Comparison of ENCODE assay signal across 12 cellular contexts in genomic region chr1:158008630-158009029, GRCh38. TPM values are rescaled to one million over a fixed set of nuclear protein-coding genes. Genes with fewer than 3 reads are reported as not detected.
A peak's percentile ranks its signal among the peaks of the same experiment; 100 is the strongest.
DNase-seq lines count a peak whose midpoint lies in the region; ATAC-seq and TF ChIP-seq lines count a peak whose summit lies in the region.
"Had no signal": no experiment of that assay in that cellular context is flagged by ENCODE, and none has a peak within 500 bp of the region (broad histone marks: within the 10 kb centered on the region; RNA-seq: fewer than 3 reads in every experiment).

No MANE protein-coding gene starts in this region.

- CTCF ChIA-PET in mammary epithelial cell (lab: Charles Lee; ENCODE audit: low non-redundant PET), result no interaction called here

- H3K9ac ChIP-seq in mammary epithelial cell (ENCODE audit: insufficient read depth, low read length) (no peak overlapping the region), smooth muscle cell (ENCODE audit: low read depth) (no peak overlapping the region)

- in situ Hi-C loops in mammary epithelial cell (cut with MboI; ENCODE audit: low sequenced_read_pairs in 2 of 2) (no loop called here), ACHN (cut with HindIII; ENCODE audit: low pct_ligation_motif_present, low pct_unique_long_range_greater_than_20kb, low sequenced_read_pairs) (no loop called here)

- H3K36me3 Mint-ChIP-seq in activated T-cell treated with anti-CD3 and anti-CD28 coated beads, Interleukin-2, amount 50 U/mL, for 72 hours (ENCODE audit: insufficient read depth in 2 of 2), result no peaks in the 10 kb centered on the region
- H3K36me3 Mint-ChIP-seq: CD8-positive, alpha-beta memory T cell had no signal

- H3K4me1 ChIP-seq in mammary epithelial cell (ENCODE audit: insufficient read depth, low read length) (peaks cover 86% of the 10 kb centered on the region), lower lobe of right lung (peaks cover 76% of the 10 kb centered on the region), smooth muscle cell (ENCODE audit: low read depth) (peaks cover 81% of the 10 kb centered on the region)

- no peak overlapping the region for H2AFZ ChIP-seq in mammary epithelial cell (ENCODE audit: low read depth, low read length)
- no peak overlapping the region for H2AFZ ChIP-seq in smooth muscle cell (ENCODE audit: low read depth)

- H3K9me3 Mint-ChIP-seq in activated T-cell treated with anti-CD3 and anti-CD28 coated beads, Interleukin-2, amount 50 U/mL, for 72 hours, result no peaks in the 10 kb centered on the region
- H3K9me3 Mint-ChIP-seq: CD8-positive, alpha-beta memory T cell had no signal

- no peaks in the 10 kb centered on the region for H3K4me1 Mint-ChIP-seq in activated T-cell treated with anti-CD3 and anti-CD28 coated beads, Interleukin-2, amount 50 U/mL, for 72 hours (ENCODE audit: low read depth)
- H3K4me1 Mint-ChIP-seq: CD8-positive, alpha-beta memory T cell had no signal

- H3K4me2 ChIP-seq in mammary epithelial cell (ENCODE audit: insufficient read depth, low read depth, low read length) (peak overlapping the region; percentile 73), smooth muscle cell (peak overlapping the region; percentile 82)

- intact Hi-C loops in mammary epithelial cell (cut with micrococcal nuclease), result loop anchor here (1.0 to 2.0 kb wide), 2 partner anchors 13 to 20 kb away; no protein-coding TSS in a partner anchor
- intact Hi-C loops in lower lobe of right lung (cut with DNase I), result no loop called here

- H3K79me2 ChIP-seq in mammary epithelial cell (ENCODE audit: insufficient read depth, low read length) (peaks cover 100% of the 10 kb centered on the region), smooth muscle cell (ENCODE audit: low read depth) (peaks cover 75% of the 10 kb centered on the region)

- no peak overlapping the region for H3K4me3 ChIP-seq in mammary epithelial cell (replicated peaks in 1 of 3; ENCODE audit: insufficient read depth in 1 of 3, low read depth in 2 of 3, low read length in 3 of 3)
- no peak overlapping the region for H3K4me3 ChIP-seq in lower lobe of right lung
- H3K4me3 ChIP-seq in smooth muscle cell, result no peak overlapping the region
- H3K4me3 ChIP-seq: HAP-1 had no signal

- peaks cover 3% of the 10 kb centered on the region for H3K36me3 ChIP-seq in mammary epithelial cell (ENCODE audit: insufficient read depth, low read length)
- H3K36me3 ChIP-seq in lower lobe of right lung, result no peaks in the 10 kb centered on the region
- H3K36me3 ChIP-seq in smooth muscle cell (ENCODE audit: low read depth), result no peaks in the 10 kb centered on the region

- H4K20me1 ChIP-seq in mammary epithelial cell (ENCODE audit: insufficient read depth, low read length), result no peaks in the 10 kb centered on the region
- H4K20me1 ChIP-seq in smooth muscle cell (ENCODE audit: low read depth), result peaks cover 24% of the 10 kb centered on the region

- no peak overlapping the region for H3K27ac Mint-ChIP-seq in activated T-cell treated with anti-CD3 and anti-CD28 coated beads, Interleukin-2, amount 50 U/mL, for 72 hours
- H3K27ac Mint-ChIP-seq: CD8-positive, alpha-beta memory T cell had no signal

- peaks cover 26% of the 10 kb centered on the region for H3F3A ChIP-seq in smooth muscle cell (ENCODE audit: low read depth)

- TF ChIP-seq CTCF in mammary epithelial cell (conservative IDR thresholded peaks at IDR 0.05 in 1 of 2, IDR thresholded peaks at IDR 0.05 in 1 of 2; ENCODE audit: extremely low read depth in 1 of 2, insufficient read depth in 1 of 2, low read depth in 1 of 2, low read length in 2 of 2) (no peak), lower lobe of right lung (IDR thresholded peaks at IDR 0.05) (no peak), smooth muscle cell (IDR thresholded peaks at IDR 0.05; ENCODE audit: borderline replicate concordance, insufficient read depth, poor library complexity, severe bottlenecking) (no peak)

- H3K27ac ChIP-seq in mammary epithelial cell (ENCODE audit: insufficient read depth, low read depth, low read length) (peak overlapping the region; percentile 75), lower lobe of right lung (peak overlapping the region; percentile 81), smooth muscle cell (ENCODE audit: low read depth) (peak overlapping the region; percentile 99)

- dilution Hi-C loops in mammary epithelial cell (cut with HindIII; ENCODE audit: low sequenced_read_pairs), result no loop called here

- H3K4me3 Mint-ChIP-seq in activated T-cell treated with anti-CD3 and anti-CD28 coated beads, Interleukin-2, amount 50 U/mL, for 72 hours, result no peak overlapping the region
- H3K4me3 Mint-ChIP-seq: CD8-positive, alpha-beta memory T cell had no signal

- BruUV-seq in mammary epithelial cell (replicated peaks; lab: Mats Ljungman, UMichigan), result no TSS peak

- H3K27me3 ChIP-seq in mammary epithelial cell (ENCODE audit: insufficient read depth, low read length), result no peaks in the 10 kb centered on the region
- H3K27me3 ChIP-seq in lower lobe of right lung (ENCODE audit: low read depth), result no peaks in the 10 kb centered on the region
- H3K27me3 ChIP-seq in smooth muscle cell (ENCODE audit: low read depth), result no peaks in the 10 kb centered on the region

- no peaks in the 10 kb centered on the region for H3K9me3 ChIP-seq in mammary epithelial cell (replicated peaks; ENCODE audit: insufficient read depth, low read length)
- H3K9me3 ChIP-seq in lower lobe of right lung, result no peaks in the 10 kb centered on the region
- H3K9me3 ChIP-seq in smooth muscle cell (replicated peaks; ENCODE audit: low read depth), result no peaks in the 10 kb centered on the region
- H3K9me3 ChIP-seq: HAP-1 had no signal

- peak; percentile 52 for DNase-seq in M059J (ENCODE audit: low read depth)
- peak; percentile 63 for DNase-seq in mammary epithelial cell
- no peak for DNase-seq in lower lobe of right lung
- no peak for DNase-seq in smooth muscle cell (lab: John Stamatoyannopoulos, UW; ENCODE audit: unreplicated experiment)
- DNase-seq in activated T-cell treated with anti-CD3 and anti-CD28 coated beads, Interleukin-2, amount 50 U/mL, for 72 hours, result no peak
- no peak for DNase-seq in RPMI8226
- no peak for DNase-seq in NCI-H1417 treated with DMSO at 0.1 percent for 48 hours (lab: John Stamatoyannopoulos, UW)
- DNase-seq in ACHN, result no peak
- DNase-seq: activated CD4-positive, alpha-beta T cell treated with anti-CD3 and anti-CD28 coated beads for 4 hours; activated gamma-delta T cell treated with Interleukin-2 at 50 U/mL for 16 hours; CD8-positive, alpha-beta memory T cell had no signal

- ATAC-seq in lower lobe of right lung, result no peak
- no peak for ATAC-seq in activated T-cell treated with anti-CD3 and anti-CD28 coated beads, Interleukin-2, amount 50 U/mL, for 72 hours (replicated peaks in 1 of 2)

- WGBS in mammary epithelial cell (ENCODE audit: low coverage, missing lambda C conversion rate), result 44% methylated on average over 5 of the region's 6 CpGs
- 57% methylated on average over 6 of the region's 6 CpGs for WGBS in smooth muscle cell (ENCODE audit: low lambda C conversion rate)

- no peaks in the 10 kb centered on the region for H3K27me3 Mint-ChIP-seq in activated T-cell treated with anti-CD3 and anti-CD28 coated beads, Interleukin-2, amount 50 U/mL, for 72 hours (ENCODE audit: low read depth)

RNA-seq across cellular contexts. Expression of gene KIRREL1, which starts 15.2 kb away (rescaled TPM):
- total RNA-seq in M059J (2014; rRNA removed; shearing (Covaris generic)), result 58.6 and 103 TPM in 2 replicates
- total RNA-seq in mammary epithelial cell (100 to 1,000 TPM in 1 of 2 donors, 10 to 100 TPM in 1; 92.2 to 130 TPM), lower lobe of right lung (26.9 TPM), smooth muscle cell (58.4 and 66.6 TPM in 2 replicates)
- polyA plus RNA-seq in mammary epithelial cell (43.7 TPM), smooth muscle cell (40.9 and 41.2 TPM in 2 replicates)
- polyA minus RNA-seq in mammary epithelial cell, result 159 TPM
- total RNA-seq in activated T-cell treated with anti-CD3 and anti-CD28 coated beads, Interleukin-2, amount 50 U/mL, for 72 hours, result not detected
- polyA plus RNA-seq: CD8-positive, alpha-beta memory T cell had no signal

Comparison
In these comparisons a context has a peak if more than half of its experiments do, and no peak if none do; other contexts are left out.
1. DNase-seq: peak in M059J (single experiment) and mammary epithelial cell (single experiment); none in lower lobe of right lung (single experiment), smooth muscle cell (single experiment), activated T-cell treated with anti-CD3 and anti-CD28 coated beads, Interleukin-2, amount 50 U/mL, for 72 hours (0 of 2), RPMI8226 (single experiment), NCI-H1417 treated with DMSO at 0.1 percent for 48 hours (single experiment) and ACHN (single experiment).
2. RNA of gene KIRREL1, which starts 15.2 kb away (total RNA-seq): 92.2 to 130 TPM in mammary epithelial cell, 58.6 to 103 TPM in M059J, 58.4 to 66.6 TPM in smooth muscle cell and 26.9 TPM in lower lobe of right lung (single experiment); not detected in activated T-cell treated with anti-CD3 and anti-CD28 coated beads, Interleukin-2, amount 50 U/mL, for 72 hours; every median in the first group is over 10 times any median in the second.
3. Peak in every context shown above with its lines, with median percentiles within 50 percentile points of each other: H3K27ac ChIP-seq.